Comparison of ENCODE assay signal across 9 cellular contexts in genomic region chr19:54231077-54231931, GRCh38. TPM values are rescaled to one million over a fixed set of nuclear protein-coding genes. Genes with fewer than 3 reads are reported as not detected.
DNase-seq lines count a peak whose midpoint lies in the region; ATAC-seq and TF ChIP-seq lines count a peak whose summit lies in the region.
"Had no signal": no experiment of that assay in that cellular context is flagged by ENCODE, and none has a peak within 500 bp of the region (broad histone marks: within the 10 kb centered on the region; RNA-seq: fewer than 3 reads in every experiment).

No MANE protein-coding gene starts in this region.

- H3K9me3 Mint-ChIP-seq in activated CD4-positive, alpha-beta T cell treated with anti-CD3 and anti-CD28 coated beads, Interleukin-2, amount 10 ng/mL, durations not matched to agents 7 days and 5 days, result no peaks in the 10 kb centered on the region

- CTCF ChIA-PET in activated CD4-positive, alpha-beta T cell treated with anti-CD3 and anti-CD28 coated beads, Interleukin-2, amount 10 ng/mL, durations not matched to agents 7 days and 5 days (lab: Charles Lee), result interaction anchor here (1.3 to 1.7 kb wide), 2 partner anchors 20 to 63 kb away, joined by 4 to 5 read pairs; no protein-coding TSS in a partner anchor

- H3K4me1 ChIP-seq in colonic mucosa (no peaks in the 10 kb centered on the region), liver (ENCODE audit: control insufficient read depth in 4 of 4, insufficient read depth in 4 of 4, low read length in 3 of 4) (no peaks in the 10 kb centered on the region)

- H3K27ac ChIP-seq in colonic mucosa (no peak overlapping the region), liver (ENCODE audit: low read depth in 1 of 2, low read length in 2 of 2) (no peak overlapping the region)

- WGBS in liver, result 19% methylated on average over 21 of the region's 21 CpGs

- peaks cover 31% of the 10 kb centered on the region for H3K27me3 Mint-ChIP-seq in activated CD4-positive, alpha-beta T cell treated with anti-CD3 and anti-CD28 coated beads, Interleukin-2, amount 10 ng/mL, durations not matched to agents 7 days and 5 days

- DNase-seq in DMS 273 (lab: John Stamatoyannopoulos, UW; ENCODE audit: unreplicated experiment), result peak; percentile 94
- peak; percentile 68 for DNase-seq in NCI-H510A (lab: John Stamatoyannopoulos, UW)
- DNase-seq in activated CD4-positive, alpha-beta T cell treated with anti-CD3 and anti-CD28 coated beads, Interleukin-2, amount 10 ng/mL, durations not matched to agents 7 days and 5 days, result peak; percentile 86
- DNase-seq in colonic mucosa, result peak; percentile 88
- peak; percentile 87 to 88 for DNase-seq in stimulated activated CD4-positive, alpha-beta T cell treated with anti-CD3 and anti-CD28 coated beads, Interleukin-4, amount 100 ng/mL, for 48 hours (ENCODE audit: low read depth in 2 of 2)

- TF ChIP-seq RAD21 in liver (IDR thresholded peaks at IDR 0.05), result peak; percentile 97 to 99

- H3K9ac ChIP-seq in colonic mucosa (ENCODE audit: low read depth in 2 of 2, low read length in 2 of 2) (no peak overlapping the region), liver (ENCODE audit: low read depth in 1 of 2, low read length in 2 of 2) (no peak overlapping the region)

- H3K9me3 ChIP-seq in colonic mucosa (no peaks in the 10 kb centered on the region), liver (ENCODE audit: control insufficient read depth in 4 of 4, low read length in 3 of 4) (no peaks in the 10 kb centered on the region)

- no peaks in the 10 kb centered on the region for H3K36me3 ChIP-seq in colonic mucosa
- H3K36me3 ChIP-seq in liver (ENCODE audit: control insufficient read depth in 4 of 4, insufficient read depth in 3 of 4, low read depth in 1 of 4, low read length in 3 of 4), result no peaks in the 10 kb centered on the region

- POLR2A ChIA-PET in activated CD4-positive, alpha-beta T cell treated with anti-CD3 and anti-CD28 coated beads, Interleukin-2, amount 10 ng/mL, durations not matched to agents 7 days and 5 days (lab: Charles Lee), result no interaction called here

- peak; percentile 92 for TF ChIP-seq CTCF in colonic mucosa (IDR thresholded peaks at IDR 0.05)
- peak; percentile 98 for TF ChIP-seq CTCF in liver (IDR thresholded peaks at IDR 0.05; ENCODE audit: low read depth, low read length, missing input control)

- peak; percentile 67 for ATAC-seq in HG02759 (IDR thresholded peaks at IDR 0.05; ENCODE audit: unreplicated experiment)
- ATAC-seq in GM19455 (IDR thresholded peaks at IDR 0.05; ENCODE audit: unreplicated experiment), result no peak

- H3K27me3 ChIP-seq in colonic mucosa, result no peaks in the 10 kb centered on the region
- H3K27me3 ChIP-seq in liver (ENCODE audit: control insufficient read depth in 4 of 4, insufficient read depth in 4 of 4, low read length in 3 of 4), result peaks cover 0 to 3% (median 0%) of the 10 kb centered on the region in 4 donors

- no peak overlapping the region for H3K27ac Mint-ChIP-seq in activated CD4-positive, alpha-beta T cell treated with anti-CD3 and anti-CD28 coated beads, Interleukin-2, amount 10 ng/mL, durations not matched to agents 7 days and 5 days

- H3K4me3 Mint-ChIP-seq in activated CD4-positive, alpha-beta T cell treated with anti-CD3 and anti-CD28 coated beads, Interleukin-2, amount 10 ng/mL, durations not matched to agents 7 days and 5 days, result no peak overlapping the region

- no peak overlapping the region for H3K4me3 ChIP-seq in colonic mucosa
- no peak overlapping the region for H3K4me3 ChIP-seq in liver (ENCODE audit: low read depth in 1 of 3, low read length in 3 of 3)

- peaks cover 3% of the 10 kb centered on the region for H3K4me1 Mint-ChIP-seq in activated CD4-positive, alpha-beta T cell treated with anti-CD3 and anti-CD28 coated beads, Interleukin-2, amount 10 ng/mL, durations not matched to agents 7 days and 5 days

- intact Hi-C loops in colonic mucosa (cut with DNase I), result loop anchor here (5.0 kb wide), 1 partner anchor 64 kb away; no protein-coding TSS in a partner anchor

- H3K36me3 Mint-ChIP-seq in activated CD4-positive, alpha-beta T cell treated with anti-CD3 and anti-CD28 coated beads, Interleukin-2, amount 10 ng/mL, durations not matched to agents 7 days and 5 days (ENCODE audit: low read depth), result no peaks in the 10 kb centered on the region

TF ChIP-seq in liver, 16 proteins besides CTCF, POLR2A, EP300 and RAD21:
- TF ChIP-seq FOXA1 (IDR thresholded peaks at IDR 0.05) (no peak), JUND (IDR thresholded peaks at IDR 0.05) (no peak), REST (IDR thresholded peaks at IDR 0.05) (no peak), HNF4A (conservative IDR thresholded peaks at IDR 0.05) (no peak), EGR1 (IDR thresholded peaks at IDR 0.05; ENCODE audit: low read depth in 2 of 2) (no peak)

RNA-seq across cellular contexts. Expression of gene LILRB3, which starts 8.5 kb away (rescaled TPM):
- total RNA-seq in activated CD4-positive, alpha-beta T cell treated with anti-CD3 and anti-CD28 coated beads, Interleukin-2, amount 10 ng/mL, durations not matched to agents 7 days and 5 days, result 1 to 10 TPM in 1 of 2 experiments, under 1 TPM in 1; 0.62 to 2.0 TPM
- 1 to 10 TPM in 1 of 2 donors, under 1 TPM in 1; 0.44 to 4.1 TPM for total RNA-seq in colonic mucosa
- 10 to 100 TPM in 1 of 2 donors, 1 to 10 TPM in 1; 2.5 to 10.5 TPM for total RNA-seq in liver
- polyA plus RNA-seq in liver, result 1 to 10 TPM; 2.2 to 4.2 TPM

RNA-seq across cellular contexts. Expression of gene LILRA6, which starts 11.3 kb away (rescaled TPM):
- under 1 TPM; 0.37 to 0.45 TPM for total RNA-seq in activated CD4-positive, alpha-beta T cell treated with anti-CD3 and anti-CD28 coated beads, Interleukin-2, amount 10 ng/mL, durations not matched to agents 7 days and 5 days
- total RNA-seq in colonic mucosa (1 to 10 TPM in 1 of 2 donors, under 1 TPM in 1; 0.54 to 2.3 TPM), liver (1 to 10 TPM; 1.4 to 2.8 TPM)
- polyA plus RNA-seq in liver, result 1 to 10 TPM; 1.0 to 1.9 TPM

RNA-seq across cellular contexts. Expression of gene LILRB5, which starts 25.8 kb away (rescaled TPM):
- not detected for total RNA-seq in activated CD4-positive, alpha-beta T cell treated with anti-CD3 and anti-CD28 coated beads, Interleukin-2, amount 10 ng/mL, durations not matched to agents 7 days and 5 days
- 1 to 10 TPM; 2.2 to 8.6 TPM for total RNA-seq in colonic mucosa
- total RNA-seq in liver, result 1 to 10 TPM; 5.4 to 7.1 TPM
- polyA plus RNA-seq in liver, result 10 to 100 TPM in 1 of 2 donors, 1 to 10 TPM in 1; 5.1 to 10.8 TPM
- total RNA-seq: T-helper 1 cell treated with Interleukin-12 subunit alpha and Interleukin-12 subunit beta and Interleukin-4 antibody, amounts not matched to agents 30 ng/mL and 1 ng/mL, for 36 hours had no signal

RNA-seq across cellular contexts. Expression of gene RPS9, which starts 30.6 kb away (rescaled TPM):
- total RNA-seq in activated CD4-positive, alpha-beta T cell treated with anti-CD3 and anti-CD28 coated beads, Interleukin-2, amount 10 ng/mL, durations not matched to agents 7 days and 5 days, result 1,000 to 10,000 TPM; 1,257 to 1,351 TPM
- 1,000 to 10,000 TPM; 1,149 to 1,300 TPM for total RNA-seq in colonic mucosa
- 1,000 to 10,000 TPM in 1 of 2 donors, 100 to 1,000 TPM in 1; 745 to 1,462 TPM for total RNA-seq in liver
- 1,000 to 10,000 TPM in 1 of 2 donors, 100 to 1,000 TPM in 1; 290 to 1,080 TPM for polyA plus RNA-seq in liver

RNA-seq across cellular contexts. Expression of gene TSEN34, which starts 40.2 kb away (rescaled TPM):
- total RNA-seq in activated CD4-positive, alpha-beta T cell treated with anti-CD3 and anti-CD28 coated beads, Interleukin-2, amount 10 ng/mL, durations not matched to agents 7 days and 5 days, result 10 to 100 TPM in 1 of 2 experiments, 1 to 10 TPM in 1; 7.9 to 10.2 TPM
- total RNA-seq in colonic mucosa (10 to 100 TPM; 47.9 to 52.7 TPM), liver (10 to 100 TPM; 21.8 to 37.9 TPM)
- polyA plus RNA-seq in liver, result 10 to 100 TPM; 15.5 to 27.4 TPM
